In the genomic region with DNA sequence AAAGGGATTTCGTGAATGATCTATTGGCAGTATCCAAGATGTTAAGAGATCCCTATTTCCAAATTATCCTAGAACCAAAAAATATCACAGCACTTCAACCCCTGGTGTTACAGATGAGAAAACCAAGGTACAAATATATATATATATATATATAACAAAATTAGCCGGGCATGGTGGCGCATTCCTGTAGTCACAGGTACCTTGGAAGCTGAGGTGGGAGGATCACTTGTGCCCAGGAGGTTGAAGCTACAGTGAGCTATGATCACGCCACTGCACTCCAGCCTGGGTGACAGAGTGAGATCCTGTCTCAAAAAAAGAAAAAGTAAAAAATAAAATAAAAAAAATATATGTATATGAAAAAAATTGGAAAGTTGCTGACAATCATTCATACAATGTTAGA, we compare ENCODE assay signal across 8 cellular contexts. TPM values are rescaled to one million over a fixed set of nuclear protein-coding genes. Genes with fewer than 3 reads are reported as not detected.
A peak's percentile ranks its signal among the peaks of the same experiment; 100 is the strongest.
DNase-seq lines count a peak whose midpoint lies in the region; FAIRE-seq and TF ChIP-seq lines count a peak whose summit lies in the region.

No MANE protein-coding gene starts in this region.

- peak overlapping the region; percentile 93 for H3K4me3 Mint-ChIP-seq in T-helper 1 cell treated with Interleukin-12 subunit alpha and Interleukin-12 subunit beta and Interleukin-4 antibody, amounts not matched to agents 30 μg/mL and 1 μg/mL, for 36 hours
- peak overlapping the region; percentile 93 for H3K4me3 Mint-ChIP-seq in activated naive CD8-positive, alpha-beta T cell treated with anti-CD3 and anti-CD28 coated beads for 36 hours

- no peaks in the 10 kb centered on the region for H3K27me3 Mint-ChIP-seq in T-helper 1 cell treated with Interleukin-12 subunit alpha and Interleukin-12 subunit beta and Interleukin-4 antibody, amounts not matched to agents 30 μg/mL and 1 μg/mL, for 36 hours (ENCODE audit: low read depth)
- H3K27me3 Mint-ChIP-seq in activated naive CD8-positive, alpha-beta T cell treated with anti-CD3 and anti-CD28 coated beads for 36 hours, result no peaks in the 10 kb centered on the region

- H3K27me3 ChIP-seq in layer of hippocampus (ENCODE audit: control insufficient read depth, insufficient read depth, low read length) (no peaks in the 10 kb centered on the region), subcutaneous abdominal adipose tissue (ENCODE audit: control insufficient read depth in 5 of 5, insufficient read depth in 4 of 5, low read length in 5 of 5) (peaks cover 0 to 4% (median 0%) of the 10 kb centered on the region in 5 donors)

- peaks cover 0 to 16% (median 13%) of the 10 kb centered on the region in 5 donors for H3K36me3 ChIP-seq in subcutaneous abdominal adipose tissue (ENCODE audit: control insufficient read depth in 5 of 5, insufficient read depth in 5 of 5, low read length in 5 of 5)

- H3K27ac ChIP-seq in layer of hippocampus (ENCODE audit: low read depth, low read length) (peak overlapping the region; percentile 98), subcutaneous abdominal adipose tissue (ENCODE audit: low read depth, low read length) (peak overlapping the region; percentile 98)

- peak overlapping the region; percentile 87 to 97 (median 92) for H3K9ac ChIP-seq in subcutaneous abdominal adipose tissue (ENCODE audit: low read length in 5 of 5)

- peaks cover 32% of the 10 kb centered on the region for H3K36me3 Mint-ChIP-seq in T-helper 1 cell treated with Interleukin-12 subunit alpha and Interleukin-12 subunit beta and Interleukin-4 antibody, amounts not matched to agents 30 μg/mL and 1 μg/mL, for 36 hours (ENCODE audit: low read depth)
- peaks cover 13% of the 10 kb centered on the region for H3K36me3 Mint-ChIP-seq in activated naive CD8-positive, alpha-beta T cell treated with anti-CD3 and anti-CD28 coated beads for 36 hours

- H3K4me1 ChIP-seq in subcutaneous abdominal adipose tissue (ENCODE audit: control insufficient read depth in 5 of 5, insufficient read depth in 5 of 5, low read length in 5 of 5), result peaks cover 0 to 21% (median 14%) of the 10 kb centered on the region in 5 donors

- H3K4me3 ChIP-seq in subcutaneous abdominal adipose tissue (ENCODE audit: low read depth in 1 of 5, low read length in 5 of 5), result peak overlapping the region; percentile 88 to 99 (median 96)

- no peak for TF ChIP-seq POLR2A in GM12891 (IDR thresholded peaks at IDR 0.05; ENCODE audit: low read depth, low read length)

- H3K9me3 Mint-ChIP-seq in T-helper 1 cell treated with Interleukin-12 subunit alpha and Interleukin-12 subunit beta and Interleukin-4 antibody, amounts not matched to agents 30 μg/mL and 1 μg/mL, for 36 hours, result no peaks in the 10 kb centered on the region
- H3K9me3 Mint-ChIP-seq in activated naive CD8-positive, alpha-beta T cell treated with anti-CD3 and anti-CD28 coated beads for 36 hours, result no peaks in the 10 kb centered on the region

- DNase-seq in T-helper 1 cell (no peak), 8988T (no peak), GM12891 (ENCODE audit: insufficient read length, low spot score) (no peak)
- DNase-seq in activated naive CD8-positive, alpha-beta T cell treated with anti-CD3 and anti-CD28 coated beads for 36 hours, result no peak
- no peak for DNase-seq in activated CD8-positive, alpha-beta memory T cell treated with anti-CD3 and anti-CD28 coated beads for 24 hours

- peaks cover 53% of the 10 kb centered on the region for H3K4me1 Mint-ChIP-seq in T-helper 1 cell treated with Interleukin-12 subunit alpha and Interleukin-12 subunit beta and Interleukin-4 antibody, amounts not matched to agents 30 μg/mL and 1 μg/mL, for 36 hours (ENCODE audit: low read depth)
- H3K4me1 Mint-ChIP-seq in activated naive CD8-positive, alpha-beta T cell treated with anti-CD3 and anti-CD28 coated beads for 36 hours, result peaks cover 49% of the 10 kb centered on the region

- H3K27ac Mint-ChIP-seq in T-helper 1 cell treated with Interleukin-12 subunit alpha and Interleukin-12 subunit beta and Interleukin-4 antibody, amounts not matched to agents 30 μg/mL and 1 μg/mL, for 36 hours, result peak overlapping the region; percentile 100
- peak overlapping the region; percentile 100 for H3K27ac Mint-ChIP-seq in activated naive CD8-positive, alpha-beta T cell treated with anti-CD3 and anti-CD28 coated beads for 36 hours

- H3K9me3 ChIP-seq in subcutaneous abdominal adipose tissue (ENCODE audit: control insufficient read depth in 5 of 5, low read length in 5 of 5), result no peaks in the 10 kb centered on the region

- no peak for FAIRE-seq in GM12891 (lab: Jason Lieb, UNC)

TF ChIP-seq in GM12891, 5 proteins besides CTCF, POLR2A, EP300 and RAD21:
- TF ChIP-seq SPI1 (IDR thresholded peaks at IDR 0.05; ENCODE audit: low read depth, low read length), result no peak
- no peak for TF ChIP-seq PAX5 (IDR thresholded peaks at IDR 0.05; ENCODE audit: insufficient read depth, low read length, severe bottlenecking)
- TF ChIP-seq TAF1 (IDR thresholded peaks at IDR 0.05; ENCODE audit: low read depth, low read length), result no peak
- TF ChIP-seq POLR2AphosphoS5 (IDR thresholded peaks at IDR 0.05; ENCODE audit: low read depth, low read length), result no peak
- no peak for TF ChIP-seq POU2F2 (IDR thresholded peaks at IDR 0.05; ENCODE audit: low read depth, low read length)

RNA-seq across cellular contexts. Expression of a gene that starts 0.6 kb away (rescaled TPM):
- total RNA-seq in activated naive CD8-positive, alpha-beta T cell treated with anti-CD3 and anti-CD28 coated beads for 36 hours, result 10 to 100 TPM; 28.7 to 29.7 TPM
- polyA plus RNA-seq in GM12891 (2012; ENCODE audit: low read depth, missing spikeins), result 12.8 TPM

RNA-seq across cellular contexts. Expression of a gene that starts 1.9 kb away (rescaled TPM):
- total RNA-seq in activated naive CD8-positive, alpha-beta T cell treated with anti-CD3 and anti-CD28 coated beads for 36 hours, result 1 to 10 TPM; 5.4 to 5.5 TPM
- 4.3 TPM for polyA plus RNA-seq in GM12891 (2012; ENCODE audit: low read depth, missing spikeins)

RNA-seq across cellular contexts. Expression of a gene that starts 14.1 kb away (rescaled TPM):
- not detected for total RNA-seq in activated naive CD8-positive, alpha-beta T cell treated with anti-CD3 and anti-CD28 coated beads for 36 hours
- 0.09 TPM for polyA plus RNA-seq in GM12891 (2012; ENCODE audit: low read depth, missing spikeins)

RNA-seq across cellular contexts. Expression of a gene that starts 20.4 kb away (rescaled TPM):
- total RNA-seq in activated naive CD8-positive, alpha-beta T cell treated with anti-CD3 and anti-CD28 coated beads for 36 hours, result not detected
- not detected for polyA plus RNA-seq in GM12891 (2012; ENCODE audit: low read depth, missing spikeins)

RNA-seq across cellular contexts. Expression of a gene that starts 46.3 kb away (rescaled TPM):
- not detected for total RNA-seq in activated naive CD8-positive, alpha-beta T cell treated with anti-CD3 and anti-CD28 coated beads for 36 hours
- polyA plus RNA-seq in GM12891 (2012; ENCODE audit: low read depth, missing spikeins), result 0.01 TPM
